In the genomic region with DNA sequence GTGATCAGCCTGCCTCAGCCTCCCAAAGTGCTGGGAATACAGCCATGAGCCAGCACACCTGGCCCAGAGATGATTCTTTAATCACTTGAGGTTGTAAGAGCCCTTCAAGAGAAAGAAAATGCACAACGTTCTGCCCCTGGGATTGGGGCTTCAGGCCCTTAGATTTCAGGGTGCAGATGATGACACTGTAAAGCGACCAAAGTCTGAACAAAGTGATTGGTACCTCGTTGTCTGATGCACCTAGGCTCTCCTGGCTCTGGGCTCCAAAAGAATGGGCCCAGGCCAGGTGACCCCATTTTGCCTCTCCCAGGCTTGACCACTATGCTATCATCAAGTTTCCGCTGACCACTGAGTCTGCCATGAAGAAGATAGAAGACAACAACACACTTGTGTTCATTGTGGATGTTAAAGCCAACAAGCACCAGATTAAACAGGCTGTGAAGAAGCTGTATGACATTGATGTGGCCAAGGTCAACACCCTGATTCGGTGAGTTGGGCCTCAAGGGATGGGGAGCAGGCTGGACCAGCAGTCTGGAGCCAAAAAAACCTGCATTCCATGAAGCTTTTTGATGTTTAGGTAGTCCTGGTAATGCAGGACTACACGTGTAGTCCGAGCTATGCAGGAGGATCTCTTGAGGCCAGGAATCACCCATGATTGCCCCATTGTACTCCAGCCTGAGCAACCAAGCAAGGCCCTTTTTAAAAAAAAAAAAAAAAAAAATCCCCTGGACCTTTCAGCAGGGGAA, we compare ENCODE assay signal across 1 cellular context.
TF ChIP-seq lines count a peak whose summit lies in the region.

No MANE protein-coding gene starts in this region.

TF ChIP-seq in SK-N-SH treated with all-trans-retinoic acid at 6 μM for 48 hours, 23 proteins besides CTCF, POLR2A, EP300 and RAD21 (continued from another document):
- TF ChIP-seq PATZ1 (CRISPR knock-in tag; IDR thresholded peaks at IDR 0.05; ENCODE audit: borderline replicate concordance) (no peak), CSDC2 (CRISPR knock-in tag; IDR thresholded peaks at IDR 0.05) (no peak), SNAI2 (CRISPR knock-in tag; IDR thresholded peaks at IDR 0.05) (no peak), ARNTL (CRISPR knock-in tag; IDR thresholded peaks at IDR 0.05; ENCODE audit: borderline replicate concordance, low read depth) (no peak), ZNF70 (CRISPR knock-in tag; IDR thresholded peaks at IDR 0.05) (no peak), RARB (CRISPR knock-in tag; IDR thresholded peaks at IDR 0.05) (no peak), GLIS3 (CRISPR knock-in tag; IDR thresholded peaks at IDR 0.05) (no peak), ZFP3 (CRISPR knock-in tag; IDR thresholded peaks at IDR 0.05) (no peak), ISL1 (CRISPR knock-in tag; IDR thresholded peaks at IDR 0.05) (no peak)
- TF ChIP-seq, protein P1, sequence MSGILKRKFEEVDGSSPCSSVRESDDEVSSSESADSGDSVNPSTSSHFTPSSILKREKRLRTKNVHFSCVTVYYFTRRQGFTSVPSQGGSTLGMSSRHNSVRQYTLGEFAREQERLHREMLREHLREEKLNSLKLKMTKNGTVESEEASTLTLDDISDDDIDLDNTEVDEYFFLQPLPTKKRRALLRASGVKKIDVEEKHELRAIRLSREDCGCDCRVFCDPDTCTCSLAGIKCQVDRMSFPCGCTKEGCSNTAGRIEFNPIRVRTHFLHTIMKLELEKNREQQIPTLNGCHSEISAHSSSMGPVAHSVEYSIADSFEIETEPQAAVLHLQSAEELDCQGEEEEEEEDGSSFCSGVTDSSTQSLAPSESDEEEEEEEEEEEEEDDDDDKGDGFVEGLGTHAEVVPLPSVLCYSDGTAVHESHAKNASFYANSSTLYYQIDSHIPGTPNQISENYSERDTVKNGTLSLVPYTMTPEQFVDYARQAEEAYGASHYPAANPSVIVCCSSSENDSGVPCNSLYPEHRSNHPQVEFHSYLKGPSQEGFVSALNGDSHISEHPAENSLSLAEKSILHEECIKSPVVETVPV (CRISPR knock-in tag; IDR thresholded peaks at IDR 0.05), result no peak
